Comparison of ENCODE assay signal across 12 cellular contexts in genomic region chr4:106806158-106806797, GRCh38.
"Had no signal": no experiment of that assay in that cellular context is flagged by ENCODE, and none has a peak within 500 bp of the region (broad histone marks: within the 10 kb centered on the region; RNA-seq: fewer than 3 reads in every experiment).

No MANE protein-coding gene starts in this region.

- H3K4me1 ChIP-seq: ascending aorta, pancreas, spleen had no signal

- DNase-seq: activated CD4-positive, alpha-beta T cell treated with anti-CD3 and anti-CD28 coated beads, Interleukin-2, amount 50 U/mL, for 1 hour; activated CD8-positive, alpha-beta memory T cell treated with anti-CD3 and anti-CD28 coated beads for 24 hours; activated naive CD8-positive, alpha-beta T cell treated with anti-CD3 and anti-CD28 coated beads, Interleukin-2, amount 10 ng/mL, durations not matched to agents 7 days and 5 days; erythroblast; naive B cell; pancreas; spleen; stimulated activated CD4-positive, alpha-beta T cell treated with anti-CD3 and anti-CD28 coated beads, Interleukin-1b, Interleukin-23, amount 100 ng/mL, for 48 hours; T-helper 9 cell had no signal

- H3K36me3 ChIP-seq: ascending aorta, pancreas, spleen, thoracic aorta had no signal

- H3K4me3 ChIP-seq: ascending aorta, pancreas, spleen, thoracic aorta had no signal

- ATAC-seq: pancreas, sciatic nerve had no signal

- H3K27ac ChIP-seq: ascending aorta, pancreas, spleen, thoracic aorta had no signal

- H3K27me3 ChIP-seq: ascending aorta, pancreas, spleen had no signal

- H3K9me3 ChIP-seq: ascending aorta, pancreas, spleen, thoracic aorta had no signal
